ENCODE assay signal across 8 cellular contexts in the genomic region with DNA sequence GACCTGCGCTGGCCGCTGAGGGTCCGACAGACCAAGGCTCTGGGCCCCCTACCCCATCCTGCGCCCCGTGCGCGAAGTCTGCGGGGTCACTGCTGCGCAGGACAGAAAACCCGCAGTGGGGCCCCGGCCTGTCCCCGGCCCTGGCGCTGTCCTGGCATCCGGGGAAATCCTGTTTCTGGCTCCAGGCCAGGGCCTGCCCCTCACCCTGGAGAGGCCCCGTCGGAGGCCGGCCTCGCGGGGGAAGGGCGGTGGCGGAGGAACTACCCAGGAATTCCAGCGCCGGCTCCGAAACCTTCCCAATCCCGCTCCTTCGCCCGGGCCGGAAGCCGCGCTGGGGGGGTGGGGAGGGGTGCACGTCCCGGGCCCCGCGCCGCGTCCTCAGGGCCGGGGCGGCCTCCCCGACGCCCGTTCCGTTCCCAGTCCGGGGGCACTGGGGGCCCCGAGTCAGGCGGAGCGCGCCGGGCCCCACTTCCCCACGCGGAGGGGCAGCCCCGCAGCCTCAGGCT.
DNase-seq lines count a peak whose midpoint lies in the region; ATAC-seq and TF ChIP-seq lines count a peak whose summit lies in the region.

No MANE protein-coding gene starts in this region.

- H3K36me3 Mint-ChIP-seq in Calu3 (ENCODE audit: insufficient read depth, unreplicated experiment) (peaks cover 16% of the 10 kb centered on the region), CD14-positive monocyte (peaks cover 3 to 5% of the 10 kb centered on the region in 2 donors)

- CTCF ChIA-PET in Calu3 (lab: Charles Lee): interaction anchor here (0.9 kb wide), 1 partner anchor 7 kb away, joined by 3 read pairs; no protein-coding TSS in a partner anchor

- peaks cover 6% of the 10 kb centered on the region for H3K36me3 ChIP-seq in MG63
- H3K36me3 ChIP-seq in suprapubic skin: peaks cover 2% of the 10 kb centered on the region

- peak overlapping the region; percentile 53 for H3K4me3 ChIP-seq in MG63
- peak overlapping the region; percentile 76 for H3K4me3 ChIP-seq in coronary artery
- H3K4me3 ChIP-seq in suprapubic skin: peak overlapping the region; percentile 64

- 0% methylated on average over 1 of the region's 51 CpGs for WGBS in suprapubic skin

- H3K27ac ChIP-seq in coronary artery: peak overlapping the region; percentile 84 to 93
- H3K27ac ChIP-seq in suprapubic skin: peak overlapping the region; percentile 86

- H3K4me1 ChIP-seq in suprapubic skin: peaks cover 78% of the 10 kb centered on the region

- no peak overlapping the region for H3K4me3 Mint-ChIP-seq in Calu3 (ENCODE audit: low read depth, unreplicated experiment)
- peak overlapping the region in 1 of 2 donors; percentile 71 for H3K4me3 Mint-ChIP-seq in CD14-positive monocyte

- BruUV-seq in Calu3 (replicated peaks; lab: Mats Ljungman, UMichigan): no TSS peak

- ATAC-seq in left colon: peak; percentile 16
- ATAC-seq in GM18519 (IDR thresholded peaks at IDR 0.05; ENCODE audit: low FRiP score, unreplicated experiment): no peak
- no peak for ATAC-seq in HG03097 (IDR thresholded peaks at IDR 0.05; ENCODE audit: low FRiP score, unreplicated experiment)

- peak; percentile 57 for DNase-seq in Calu3
- DNase-seq in MG63: peak; percentile 75
- DNase-seq in coronary artery (ENCODE audit: low spot score): no peak
- peak in 1 of 2 donors; percentile 65 for DNase-seq in left colon
- no peak for DNase-seq in suprapubic skin (ENCODE audit: low spot score in 2 of 2)
- DNase-seq in CD14-positive monocyte (ENCODE audit: low spot score): no peak

- TF ChIP-seq POLR2A in suprapubic skin (IDR thresholded peaks at IDR 0.05): no peak

- H3K27me3 Mint-ChIP-seq in Calu3 (ENCODE audit: unreplicated experiment): no peaks in the 10 kb centered on the region
- H3K27me3 Mint-ChIP-seq in CD14-positive monocyte (ENCODE audit: low read depth in 3 of 3): peaks cover 12 to 56% (median 25%) of the 10 kb centered on the region in 3 donors

- no peaks in the 10 kb centered on the region for H3K9me3 ChIP-seq in MG63
- H3K9me3 ChIP-seq in suprapubic skin: no peaks in the 10 kb centered on the region

- H3K4me1 Mint-ChIP-seq in Calu3 (ENCODE audit: low read depth, unreplicated experiment): no peaks in the 10 kb centered on the region
- peaks cover 4% of the 10 kb centered on the region for H3K4me1 Mint-ChIP-seq in CD14-positive monocyte

- no peaks in the 10 kb centered on the region for H3K9me3 Mint-ChIP-seq in Calu3 (ENCODE audit: low read depth, unreplicated experiment)
- H3K9me3 Mint-ChIP-seq in CD14-positive monocyte: no peaks in the 10 kb centered on the region

- intact Hi-C loops in Calu3 (cut with micrococcal nuclease; ENCODE audit: unreplicated experiment) (loop anchor here (5.0 kb wide), 1 partner anchor 117 kb away; no protein-coding TSS in a partner anchor), left colon (cut with DNase I, micrococcal nuclease) (no loop called here), CD14-positive monocyte (cut with micrococcal nuclease) (loop anchor here (5.0 to 10.0 kb wide), 2 partner anchors 117 to 120 kb away; a partner anchor contains a TSS)

- H3K27me3 ChIP-seq in MG63: no peaks in the 10 kb centered on the region
- H3K27me3 ChIP-seq in suprapubic skin: no peaks in the 10 kb centered on the region

- H3K27ac Mint-ChIP-seq in Calu3 (ENCODE audit: unreplicated experiment) (no peak overlapping the region), CD14-positive monocyte (no peak overlapping the region)

- TF ChIP-seq CTCF in Calu3 (IDR thresholded peaks at IDR 0.05; ENCODE audit: unreplicated experiment): no peak
- no peak for TF ChIP-seq CTCF in coronary artery (IDR thresholded peaks at IDR 0.05)
- no peak for TF ChIP-seq CTCF in suprapubic skin (IDR thresholded peaks at IDR 0.05)
- no peak for TF ChIP-seq CTCF in CD14-positive monocyte (IDR thresholded peaks at IDR 0.05)

- TF ChIP-seq EP300 in suprapubic skin (IDR thresholded peaks at IDR 0.05): no peak

Comparison
In these comparisons a context has a peak if more than half of its experiments do, and no peak if none do; other contexts are left out.
1. DNase-seq: peak in Calu3 (single experiment) and MG63 (single experiment); none in coronary artery (single experiment), suprapubic skin (0 of 2) and CD14-positive monocyte (single experiment).
2. intact Hi-C loops: an anchor here in Calu3 (5.0 kb wide) and CD14-positive monocyte (5.0 to 10.0 kb wide); none called in left colon.
3. Peak in every context shown above with its lines, with median percentiles within 50 percentile points of each other: H3K4me3 ChIP-seq.